8 cellular contexts compared by ENCODE assay signal in genomic region chr1:20732588-20733360, GRCh38. TPM values are rescaled to one million over a fixed set of nuclear protein-coding genes. Genes with fewer than 3 reads are reported as not detected.
A peak's percentile ranks its signal among the peaks of the same experiment; 100 is the strongest.
DNase-seq lines count a peak whose midpoint lies in the region; ATAC-seq and TF ChIP-seq lines count a peak whose summit lies in the region.

SH2D5 (minus strand) TSS chr1:20732703; CDS start chr1:20728044, 4,659 bp downstream.

- peaks cover 2% of the 10 kb centered on the region for H3K36me3 ChIP-seq in kidney epithelial cell (ENCODE audit: control insufficient read depth, insufficient read depth, low read length)

- DNase-seq in GM10266 (ENCODE audit: extremely low spot score) (peak; percentile 80), NCI-H2171 (lab: John Stamatoyannopoulos, UW) (peak; percentile 59), cerebellum (ENCODE audit: low spot score) (peak; percentile 57), kidney epithelial cell (ENCODE audit: low read depth) (peak; percentile 98), NCI-H446 treated with DMSO at 0.1 percent for 48 hours (lab: John Stamatoyannopoulos, UW) (no peak)
- peak; percentile 65 for DNase-seq in activated CD4-positive, CD25-positive, alpha-beta regulatory T cell treated with anti-CD3 and anti-CD28 coated beads, Interleukin-2, amount 50 U/mL, for 16 hours (ENCODE audit: low read depth, low spot score)
- peak; percentile 55 to 70 (median 69) for DNase-seq in stimulated activated CD4-positive, alpha-beta T cell treated with anti-CD3 and anti-CD28 coated beads, Interleukin-12 subunit alpha, Interleukin-12 subunit beta, amount 100 ng/mL, for 48 hours (ENCODE audit: low read depth in 2 of 3, low spot score in 1 of 3)

- ATAC-seq in HG02588 (IDR thresholded peaks at IDR 0.05; ENCODE audit: unreplicated experiment), result peak; percentile 40

- TF ChIP-seq CTCF in GM10266 (IDR thresholded peaks at IDR 0.05; ENCODE audit: control insufficient read depth, insufficient read depth, low read depth, missing control alignments) (peak; percentile 49), kidney epithelial cell (IDR thresholded peaks at IDR 0.05; ENCODE audit: insufficient read depth, low read length, poor library complexity, severe bottlenecking) (peak; percentile 35)

- H3K4me3 ChIP-seq in kidney epithelial cell (ENCODE audit: low read depth, low read length), result peak within 1 kb of the TSS; percentile 74

- H3K27me3 ChIP-seq in kidney epithelial cell (ENCODE audit: control insufficient read depth, insufficient read depth, low read length), result no peaks in the 10 kb centered on the region

RNA-seq across cellular contexts. Expression of gene SH2D5, which starts in this region (rescaled TPM):
- 2.1 TPM for total RNA-seq in cerebellum
- 11.7 and 17.5 TPM in 2 replicates for total RNA-seq in kidney epithelial cell
